9 cellular contexts compared by ENCODE assay signal in the genomic region with DNA sequence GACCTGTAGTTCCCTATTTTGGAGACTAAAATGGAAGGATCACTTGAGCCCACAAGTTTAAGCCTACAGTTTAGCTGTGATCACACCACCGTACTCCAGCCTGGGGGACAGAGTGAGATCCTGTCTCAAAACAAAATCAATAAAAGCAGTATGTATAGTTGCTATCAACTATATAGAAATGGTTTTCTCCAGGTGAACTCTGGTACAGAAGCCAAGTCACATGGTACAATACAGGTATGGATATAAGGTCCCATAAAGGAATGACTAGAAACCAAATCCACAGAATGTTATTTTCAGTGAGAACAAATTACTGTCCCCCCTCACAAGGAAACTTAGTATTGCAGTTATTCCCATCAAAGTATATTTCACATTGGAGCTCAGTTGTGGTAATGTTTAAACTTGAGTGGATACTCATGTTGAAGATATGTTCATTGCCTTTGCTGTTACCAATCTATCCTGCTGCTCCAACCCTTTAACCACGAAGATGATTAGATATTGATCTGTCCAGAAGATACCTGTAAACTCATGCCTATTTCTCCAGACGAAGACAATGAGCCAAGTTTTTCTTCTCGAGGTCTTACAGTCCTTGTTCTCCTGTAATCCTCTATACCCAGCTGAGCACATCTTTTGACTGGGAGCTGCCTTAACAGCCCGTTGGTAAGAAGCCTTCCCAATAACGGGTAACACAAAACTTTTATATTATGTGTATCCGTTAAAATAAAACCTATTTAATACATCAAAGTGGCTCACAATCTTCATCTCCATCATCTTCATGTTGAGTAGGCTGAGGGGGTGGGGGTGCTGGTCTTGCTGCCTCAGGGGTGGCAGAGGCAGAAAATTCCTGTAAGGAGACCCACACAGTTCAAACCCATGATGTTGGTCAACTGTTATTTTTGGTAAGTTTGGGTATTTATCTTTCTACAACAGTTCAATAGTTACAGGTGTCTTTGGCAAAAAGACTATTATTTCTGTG. TPM values are rescaled to one million over a fixed set of nuclear protein-coding genes. Genes with fewer than 3 reads are reported as not detected.
DNase-seq lines count a peak whose midpoint lies in the region; ATAC-seq, FAIRE-seq and TF ChIP-seq lines count a peak whose summit lies in the region.
"Had no signal": no experiment of that assay in that cellular context is flagged by ENCODE, and none has a peak within 500 bp of the region (broad histone marks: within the 10 kb centered on the region; RNA-seq: fewer than 3 reads in every experiment).

No MANE protein-coding gene starts in this region.

- H4K8ac ChIP-seq in H1 (ENCODE audit: extremely low read depth, insufficient read depth, low read length), result no peak overlapping the region

- no peak overlapping the region for H4K91ac ChIP-seq in H1 (replicated peaks; ENCODE audit: insufficient read length, low read length)

- peaks cover 24 to 50% (median 37%) of the 10 kb centered on the region in 4 experiments for H3K36me3 ChIP-seq in H1 (ENCODE audit: control insufficient read depth in 2 of 4, insufficient read depth in 4 of 4, low read length in 3 of 4)
- peaks cover 36% of the 10 kb centered on the region for H3K36me3 ChIP-seq in MM.1S (replicated peaks; ENCODE audit: insufficient read depth, low read length)

- H4K20me1 ChIP-seq in H1 (replicated peaks in 1 of 2; ENCODE audit: control insufficient read depth in 1 of 2, insufficient read depth in 2 of 2, low read length in 2 of 2) (peaks cover 4 to 8% of the 10 kb centered on the region in 2 experiments), MM.1S (ENCODE audit: insufficient read depth, low read length) (peaks cover 31% of the 10 kb centered on the region)

- TF ChIP-seq RAD21 in H1 (IDR thresholded peaks at IDR 0.05 in 1 of 2, conservative IDR thresholded peaks at IDR 0.05 in 1 of 2; ENCODE audit: low read depth in 2 of 2, low read length in 2 of 2), result no peak

- H2AK5ac ChIP-seq in H1 (ENCODE audit: low read depth, low read length), result no peak overlapping the region

- peak; percentile 12 for ATAC-seq in left ventricle myocardium superior
- ATAC-seq in left cardiac atrium, result no peak
- no peak for ATAC-seq in HG03520 (IDR thresholded peaks at IDR 0.05; ENCODE audit: unreplicated experiment)

- H3K4me3 ChIP-seq in H1 (ENCODE audit: extremely low read depth in 1 of 4, insufficient read depth in 2 of 4, low read depth in 3 of 4, low read length in 4 of 4) (no peak overlapping the region), MM.1S (ENCODE audit: low read length) (no peak overlapping the region)

- H3K27ac ChIP-seq in H1 (ENCODE audit: low read depth, low read length) (no peak overlapping the region), MM.1S (ENCODE audit: low read length) (no peak overlapping the region)

- H3F3A ChIP-seq in MM.1S (ENCODE audit: insufficient read depth, low read length), result peaks cover 69% of the 10 kb centered on the region

- peak; percentile 57 to 61 for TF ChIP-seq POLR2A in H1 (IDR thresholded peaks at IDR 0.05; ENCODE audit: control extremely low read depth in 1 of 2, low read depth in 2 of 2, low read length in 2 of 2)

- in situ Hi-C loops in ACHN (cut with HindIII; ENCODE audit: low pct_ligation_motif_present, low pct_unique_long_range_greater_than_20kb, low sequenced_read_pairs), result no loop called here

- no peak overlapping the region for H3K4me2 ChIP-seq in H1 (ENCODE audit: insufficient read depth in 1 of 2, low read depth in 2 of 2, low read length in 2 of 2)
- no peak overlapping the region for H3K4me2 ChIP-seq in MM.1S (ENCODE audit: low read depth, low read length)

- no peak for TF ChIP-seq EP300 in H1 (IDR thresholded peaks at IDR 0.05; ENCODE audit: borderline replicate concordance in 1 of 2, low read depth in 2 of 2, low read length in 2 of 2)

- H2AFZ ChIP-seq in H1 (ENCODE audit: low read length) (no peak overlapping the region), MM.1S (ENCODE audit: low read length) (no peak overlapping the region)

- no peaks in the 10 kb centered on the region; the same call in 1 of the 2 replicates for H3K79me1 ChIP-seq in H1 (ENCODE audit: low read depth, low read length)

- H3K18ac ChIP-seq in H1 (ENCODE audit: extremely low read depth, low read length), result no peak overlapping the region

- no peak overlapping the region for H3K14ac ChIP-seq in H1 (ENCODE audit: insufficient read length)

- H3K23ac ChIP-seq in H1 (ENCODE audit: insufficient read length), result no peak overlapping the region

- no peaks in the 10 kb centered on the region for H3K23me2 ChIP-seq in H1 (ENCODE audit: low read depth, low read length)

- CTCF ChIA-PET in H1 (lab: Charles Lee; ENCODE audit: partially characterized antibody), result interaction anchor here (0.7 to 2.3 kb wide), 13 partner anchors 11 to 253 kb away, joined by 3 to 9 read pairs (median 4); no protein-coding TSS in a partner anchor

- H2BK120ac ChIP-seq in H1 (replicated peaks; ENCODE audit: low read depth, low read length), result no peak overlapping the region

- POLR2A ChIA-PET in H1 (lab: Charles Lee; ENCODE audit: partially characterized antibody), result interaction anchor here (0.6 to 8.4 kb wide), 29 partner anchors 8 to 253 kb away, joined by 3 to 176 read pairs (median 4); partner anchors contain the start of genes IGF2BP2 and TRA2B

- H3K56ac ChIP-seq in H1 (replicated peaks; ENCODE audit: insufficient read length, low read depth, low read length), result no peak overlapping the region

- FAIRE-seq in H1 (lab: Jason Lieb, UNC), result peak; percentile 19

- H3K79me2 ChIP-seq in H1 (ENCODE audit: control insufficient read depth in 1 of 2, insufficient read depth in 2 of 2, low read length in 2 of 2), result peaks cover 0 to 31% of the 10 kb centered on the region in 2 experiments; a peak in 2 of 4 replicates
- peaks cover 33% of the 10 kb centered on the region for H3K79me2 ChIP-seq in MM.1S (ENCODE audit: low read length)

- no peak overlapping the region for H4K5ac ChIP-seq in H1 (ENCODE audit: insufficient read length, low read depth, low read length)

- 83% methylated on average over 7 of the region's 7 CpGs; no CpG with 5 or more reads in 1 of the 2 experiments for WGBS in H1 (ENCODE audit: extremely low coverage in 1 of 2, insufficient coverage in 1 of 2, insufficient read length in 1 of 2, insufficient replicate concordance in 2 of 2, low coverage in 1 of 2, low lambda C conversion rate in 2 of 2, missing lambda C conversion rate in 1 of 2), 2 experiments

- no peaks in the 10 kb centered on the region for H3K9me3 ChIP-seq in H1 (ENCODE audit: insufficient read depth in 2 of 2, low read depth in 1 of 2, low read length in 1 of 2)
- H3K9me3 ChIP-seq in MM.1S (replicated peaks; ENCODE audit: insufficient read depth, low read length), result no peaks in the 10 kb centered on the region

- TF ChIP-seq CTCF in H1 (IDR thresholded peaks at IDR 0.05; ENCODE audit: control extremely low read depth in 1 of 3, insufficient read depth in 1 of 3, low read depth in 1 of 3, low read length in 3 of 3), result no peak
- TF ChIP-seq CTCF in MM.1S (IDR thresholded peaks at IDR 0.05; ENCODE audit: low read length), result no peak

- no peak overlapping the region for H2BK15ac ChIP-seq in H1 (ENCODE audit: low read length)

- H3K4me1 ChIP-seq in H1 (replicated peaks in 1 of 4; ENCODE audit: control insufficient read depth in 3 of 4, insufficient read depth in 4 of 4, low read length in 3 of 4), result no peaks in the 10 kb centered on the region
- H3K4me1 ChIP-seq in MM.1S (ENCODE audit: low read length), result no peaks in the 10 kb centered on the region

- H3K9ac ChIP-seq in H1 (replicated peaks in 1 of 4; ENCODE audit: extremely low read depth in 1 of 4, low read depth in 3 of 4, low read length in 3 of 4) (no peak overlapping the region), MM.1S (ENCODE audit: low read length) (no peak overlapping the region)

- intact Hi-C loops in left ventricle myocardium superior (cut with micrococcal nuclease) (no loop called here), left cardiac atrium (cut with DNase I) (loop anchor here in 1 of 2 donors (10.0 kb wide), 1 partner anchor 178 kb away; no protein-coding TSS in a partner anchor)

- H2BK5ac ChIP-seq in H1 (ENCODE audit: low read depth, low read length), result no peak overlapping the region

- no peak overlapping the region for H2BK12ac ChIP-seq in H1 (ENCODE audit: low read depth, low read length)

- DNase-seq in left ventricle myocardium superior (no peak), left cardiac atrium (no peak), NCI-H69 (lab: John Stamatoyannopoulos, UW) (peak; percentile 28), H1 (ENCODE audit: low read depth in 1 of 2, low spot score in 2 of 2) (no peak), ACHN (no peak), MM.1S (no peak), SK-N-DZ (ENCODE audit: low spot score) (no peak)
- DNase-seq: NCI-H2029 had no signal

- no peaks in the 10 kb centered on the region for H3K9me2 ChIP-seq in MM.1S (replicated peaks; ENCODE audit: insufficient read depth, low read length)

- H3K27me3 ChIP-seq in H1 (replicated peaks in 1 of 4; ENCODE audit: control insufficient read depth in 3 of 4, extremely low read depth in 1 of 4, insufficient read depth in 3 of 4, low read length in 3 of 4) (no peaks in the 10 kb centered on the region), MM.1S (replicated peaks; ENCODE audit: insufficient read depth, low read length) (no peaks in the 10 kb centered on the region)

- H3K4ac ChIP-seq in H1 (replicated peaks; ENCODE audit: insufficient read length, low read depth, low read length), result no peak overlapping the region

- no peak overlapping the region for H2BK20ac ChIP-seq in H1 (ENCODE audit: low read length)

TF ChIP-seq in H1, 55 proteins besides CTCF, POLR2A, EP300 and RAD21 (continues in another document):
- TF ChIP-seq POU5F1 (IDR thresholded peaks at IDR 0.05; ENCODE audit: low read depth, low read length), result no peak

RNA-seq across cellular contexts. Expression of gene TRA2B, which starts 24.6 kb away (rescaled TPM):
- total RNA-seq in left ventricle myocardium superior (45.7 TPM), left cardiac atrium (10 to 100 TPM; 56.3 to 71.8 TPM)
- total RNA-seq in H1 (2021; fragmentation: NEBNext Ultra II Directional; extraction: Animal tissue kit (Norgen Biotek cat#: 25700)), result 267 and 274 TPM in 2 replicates
- 206 and 251 TPM in 2 replicates for polyA plus RNA-seq in H1 (2011; rRNA removed)
- polyA plus RNA-seq in H1 (2011; cell fraction: cytosol; rRNA removed), result 276 TPM
- 182 TPM for polyA plus RNA-seq in H1 (2011; cell fraction: nucleus; rRNA removed)
- polyA plus RNA-seq in H1 (2012, experiment 1 of 2), result 251 to 314 TPM (median 271 TPM) in 4 replicates
- 66.5 TPM for polyA plus RNA-seq in H1 (2012, experiment 2 of 2)
- polyA plus RNA-seq in H1 (2013, experiment 1 of 2), result 261 TPM
- 258 TPM for polyA plus RNA-seq in H1 (2013, experiment 2 of 2)
- polyA minus RNA-seq in H1 (2011; rRNA and poly(A)+ RNA removed), result 233 and 288 TPM in 2 replicates
- 376 TPM for polyA minus RNA-seq in H1 (2011; cell fraction: cytosol; rRNA and poly(A)+ RNA removed)
- 505 TPM for polyA minus RNA-seq in H1 (2011; cell fraction: nucleus; rRNA and poly(A)+ RNA removed)
- polyA plus RNA-seq in SK-N-DZ (2014; cell fraction: cytosol; rRNA removed), result 316 and 673 TPM in 2 replicates
- polyA plus RNA-seq in SK-N-DZ (2014; cell fraction: nucleus; rRNA removed), result 282 and 334 TPM in 2 replicates
